ENCODE assay signal across 1 cellular context in genomic region chr14:54808326-54809161, GRCh38.
TF ChIP-seq lines count a peak whose summit lies in the region.

No MANE protein-coding gene starts in this region.

TF ChIP-seq in K562, 482 proteins besides CTCF, POLR2A, EP300 and RAD21 (continued from another document):
- peak; percentile 51 for TF ChIP-seq L3MBTL2 (IDR thresholded peaks at IDR 0.05)
